ENCODE assay signal across 1 cellular context in the genomic region with DNA sequence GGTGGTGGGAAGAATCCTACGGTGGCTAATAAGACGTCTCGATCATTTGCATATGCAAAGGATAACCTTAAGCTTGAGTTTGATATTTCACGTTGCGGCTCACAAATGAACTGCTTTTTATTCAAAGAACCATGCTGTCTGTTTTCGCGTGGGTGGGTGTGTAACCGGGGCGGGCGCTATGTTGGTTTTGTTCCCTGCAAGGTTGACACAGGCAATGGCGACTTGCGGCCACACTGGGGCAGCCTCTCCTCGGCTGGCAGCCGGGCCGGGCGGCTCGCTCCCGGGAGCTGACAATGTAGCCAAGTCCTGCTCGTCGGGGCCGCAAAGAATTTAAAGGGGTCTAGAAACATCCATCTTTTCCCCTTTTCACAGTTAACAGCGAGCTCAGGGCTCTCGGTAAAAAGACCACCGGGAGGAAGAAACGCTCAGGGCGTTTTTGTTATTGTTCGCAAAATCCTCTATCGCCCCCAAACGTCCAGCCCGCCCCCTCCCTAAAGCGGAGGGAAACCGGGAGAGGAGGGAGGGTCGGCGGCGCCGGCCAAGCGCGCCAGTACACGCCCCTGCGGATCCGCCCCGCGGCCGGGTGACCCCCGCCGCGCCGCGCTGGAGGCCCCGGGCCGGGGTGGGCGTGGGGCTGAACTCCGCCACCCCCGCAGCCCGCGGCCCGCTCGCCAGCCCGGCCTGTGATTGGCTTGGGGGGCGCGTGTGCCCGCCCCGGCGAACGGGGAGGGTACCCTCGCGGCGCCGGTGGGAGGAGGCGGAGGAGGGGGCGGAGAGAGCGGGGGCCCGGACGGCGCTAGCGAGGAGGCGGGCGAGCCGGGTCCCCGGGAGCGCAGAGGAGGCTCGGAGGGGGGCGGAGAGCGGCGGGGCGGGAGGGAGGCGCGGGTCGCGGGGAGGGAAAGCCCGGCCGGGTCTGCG.
TF ChIP-seq lines count a peak whose summit lies in the region.

NEDD4L (plus strand) TSS at position 775 of the 918 bp plus-strand sequence. CDS start 435 bp downstream, outside the sequence.

TF ChIP-seq in HEK293, 187 proteins besides CTCF, POLR2A, EP300 and RAD21 (continued from another document):
- TF ChIP-seq PRDM2 (tag by site-specific recombination; IDR thresholded peaks at IDR 0.05; ENCODE audit: borderline replicate concordance) (no peak), SP7 (tag by site-specific recombination; IDR thresholded peaks at IDR 0.05) (no peak), ZNF654 (tag by site-specific recombination; IDR thresholded peaks at IDR 0.05; ENCODE audit: low read depth) (peak; percentile 71), SCRT2 (tag by site-specific recombination; IDR thresholded peaks at IDR 0.05) (no peak), ZNF600 (tag by site-specific recombination; IDR thresholded peaks at IDR 0.05) (no peak), ZBTB8A (tag by site-specific recombination; IDR thresholded peaks at IDR 0.05) (no peak), GFI1B (tag by site-specific recombination; IDR thresholded peaks at IDR 0.05) (no peak), GLIS2 (tag by site-specific recombination; IDR thresholded peaks at IDR 0.05) (peak; percentile 45; the same call in 1 of the 2 replicates), ZBTB21 (tag by site-specific recombination; IDR thresholded peaks at IDR 0.05) (no peak), ZNF292 (tag by site-specific recombination; IDR thresholded peaks at IDR 0.05; ENCODE audit: borderline replicate concordance, low read depth) (no peak), ZNF530 (tag by site-specific recombination; IDR thresholded peaks at IDR 0.05; ENCODE audit: low read depth) (no peak), BCL11A (tag by site-specific recombination; IDR thresholded peaks at IDR 0.05; ENCODE audit: low read depth) (no peak), ZNF138 (tag by site-specific recombination; IDR thresholded peaks at IDR 0.05; ENCODE audit: borderline replicate concordance) (no peak), ZNF391 (tag by site-specific recombination; IDR thresholded peaks at IDR 0.05; ENCODE audit: borderline replicate concordance, low read depth) (no peak), ZNF239 (tag by site-specific recombination; IDR thresholded peaks at IDR 0.05) (no peak), ZNF473 (tag by site-specific recombination; IDR thresholded peaks at IDR 0.05) (no peak), GLI4 (tag by site-specific recombination; IDR thresholded peaks at IDR 0.05) (no peak), ZBTB20 (tag by site-specific recombination; IDR thresholded peaks at IDR 0.05) (peak; percentile 41; the same call in 1 of the 2 replicates), ZNF221 (tag by site-specific recombination; IDR thresholded peaks at IDR 0.05; ENCODE audit: borderline replicate concordance) (no peak)
- TF ChIP-seq, protein P1, sequence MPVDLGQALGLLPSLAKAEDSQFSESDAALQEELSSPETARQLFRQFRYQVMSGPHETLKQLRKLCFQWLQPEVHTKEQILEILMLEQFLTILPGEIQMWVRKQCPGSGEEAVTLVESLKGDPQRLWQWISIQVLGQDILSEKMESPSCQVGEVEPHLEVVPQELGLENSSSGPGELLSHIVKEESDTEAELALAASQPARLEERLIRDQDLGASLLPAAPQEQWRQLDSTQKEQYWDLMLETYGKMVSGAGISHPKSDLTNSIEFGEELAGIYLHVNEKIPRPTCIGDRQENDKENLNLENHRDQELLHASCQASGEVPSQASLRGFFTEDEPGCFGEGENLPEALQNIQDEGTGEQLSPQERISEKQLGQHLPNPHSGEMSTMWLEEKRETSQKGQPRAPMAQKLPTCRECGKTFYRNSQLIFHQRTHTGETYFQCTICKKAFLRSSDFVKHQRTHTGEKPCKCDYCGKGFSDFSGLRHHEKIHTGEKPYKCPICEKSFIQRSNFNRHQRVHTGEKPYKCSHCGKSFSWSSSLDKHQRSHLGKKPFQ (tag by site-specific recombination; IDR thresholded peaks at IDR 0.05), result no peak
